In the genomic region with DNA sequence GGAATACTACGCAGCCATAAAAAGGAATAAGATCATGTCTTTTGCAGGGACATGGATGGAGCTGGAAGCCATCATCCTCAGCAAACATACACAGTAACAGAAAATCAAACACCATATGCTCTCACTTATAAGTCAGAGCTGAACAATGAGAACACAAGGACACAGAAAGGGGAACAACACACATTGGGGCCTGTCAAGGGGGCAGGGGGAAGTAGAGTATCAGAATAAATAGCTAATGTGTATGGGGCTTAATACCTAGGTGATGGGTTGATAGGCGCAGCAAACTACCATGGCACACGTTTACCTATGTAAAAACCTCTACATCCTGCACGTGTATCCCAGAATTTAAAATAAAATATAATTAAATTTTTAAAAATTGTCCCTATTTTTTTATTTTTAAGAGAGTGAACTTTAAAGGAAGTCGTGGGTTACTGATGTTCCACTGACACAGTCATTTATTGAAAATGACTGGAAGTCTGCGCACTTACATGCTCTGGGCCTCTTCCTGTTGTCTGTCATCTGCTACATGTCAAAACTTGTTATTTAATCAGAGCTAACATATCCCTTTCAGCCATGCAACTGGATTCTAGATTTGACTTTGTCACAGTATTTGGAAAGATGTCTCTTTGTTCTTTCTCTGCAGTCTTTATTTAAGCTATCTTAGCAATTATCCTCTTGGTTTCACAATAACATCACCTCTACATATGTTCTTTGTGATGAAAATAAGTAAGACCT, we compare ENCODE assay signal across 1 cellular context.
TF ChIP-seq lines count a peak whose summit lies in the region.

No MANE protein-coding gene starts in this region.

TF ChIP-seq in GM12878, 131 proteins besides CTCF, POLR2A, EP300 and RAD21 (continued from another document):
- TF ChIP-seq, protein P1, sequence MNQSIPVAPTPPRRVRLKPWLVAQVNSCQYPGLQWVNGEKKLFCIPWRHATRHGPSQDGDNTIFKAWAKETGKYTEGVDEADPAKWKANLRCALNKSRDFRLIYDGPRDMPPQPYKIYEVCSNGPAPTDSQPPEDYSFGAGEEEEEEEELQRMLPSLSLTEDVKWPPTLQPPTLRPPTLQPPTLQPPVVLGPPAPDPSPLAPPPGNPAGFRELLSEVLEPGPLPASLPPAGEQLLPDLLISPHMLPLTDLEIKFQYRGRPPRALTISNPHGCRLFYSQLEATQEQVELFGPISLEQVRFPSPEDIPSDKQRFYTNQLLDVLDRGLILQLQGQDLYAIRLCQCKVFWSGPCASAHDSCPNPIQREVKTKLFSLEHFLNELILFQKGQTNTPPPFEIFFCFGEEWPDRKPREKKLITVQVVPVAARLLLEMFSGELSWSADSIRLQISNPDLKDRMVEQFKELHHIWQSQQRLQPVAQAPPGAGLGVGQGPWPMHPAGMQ (IDR thresholded peaks at IDR 0.05; ENCODE audit: borderline replicate concordance), result no peak
- TF ChIP-seq RUNX3 (IDR thresholded peaks at IDR 0.05; ENCODE audit: low read length), result peak; percentile 60
